In genomic region chr7:7968544-7969305, GRCh38 we compare ENCODE assay signal across 8 cellular contexts. TPM values are rescaled to one million over a fixed set of nuclear protein-coding genes. Genes with fewer than 3 reads are reported as not detected.
DNase-seq lines count a peak whose midpoint lies in the region; ATAC-seq and TF ChIP-seq lines count a peak whose summit lies in the region.

TSS of gene GLCCI1 (plus strand) at chr7:7968796. CDS start at chr7:7969351, 555 bp downstream.

- peak within 1 kb of the TSS; percentile 92 for H3K27ac Mint-ChIP-seq in activated naive CD4-positive, alpha-beta T cell treated with anti-CD3 and anti-CD28 coated beads for 36 hours

- no peaks in the 10 kb centered on the region for H3K27me3 ChIP-seq in gastroesophageal sphincter
- H3K27me3 ChIP-seq in neutrophil, result no peaks in the 10 kb centered on the region

- DNase-seq in GM03348 (ENCODE audit: low spot score) (peak; percentile 98), HFF-Myc (ENCODE audit: extremely low read depth, low read depth) (peak; percentile 93), NAMALWA (ENCODE audit: low spot score) (peak; percentile 100), SK-N-DZ (ENCODE audit: low spot score) (peak; percentile 98), substantia nigra (lab: John Stamatoyannopoulos, UW) (peak; percentile 81 to 99 (median 96))
- DNase-seq in activated naive CD4-positive, alpha-beta T cell treated with anti-CD3 and anti-CD28 coated beads for 36 hours, result peak; percentile 98

- peak within 1 kb of the TSS; percentile 90 for H3K4me3 Mint-ChIP-seq in activated naive CD4-positive, alpha-beta T cell treated with anti-CD3 and anti-CD28 coated beads for 36 hours

- H3K36me3 ChIP-seq in gastroesophageal sphincter (no peaks in the 10 kb centered on the region), neutrophil (no peaks in the 10 kb centered on the region)

- TF ChIP-seq CTCF in HFF-Myc (IDR thresholded peaks at IDR 0.05; ENCODE audit: low read depth, low read length, missing control alignments) (no peak), gastroesophageal sphincter (IDR thresholded peaks at IDR 0.05) (no peak), neutrophil (IDR thresholded peaks at IDR 0.05) (peak; percentile 43)

- no peak for TF ChIP-seq EP300 in gastroesophageal sphincter (IDR thresholded peaks at IDR 0.05)

- TF ChIP-seq POLR2A in gastroesophageal sphincter (IDR thresholded peaks at IDR 0.05), result peak; percentile 65 to 66

- WGBS in gastroesophageal sphincter (ENCODE audit: low coverage in 1 of 2), 2 donors, result 0% methylated on average over 5 of the region's 77 CpGs; no CpG with 5 or more reads in 1 of the 2 donors

- peak; percentile 99 for ATAC-seq in gastroesophageal sphincter

- intact Hi-C loops in activated naive CD4-positive, alpha-beta T cell treated with anti-CD3 and anti-CD28 coated beads for 36 hours (cut with micrococcal nuclease), result loop anchor here (1.0 to 5.0 kb wide), 19 partner anchors 24 to 1746 kb away; partner anchors contain the start of genes C1GALT1, MIOS and UMAD1

- H3K4me1 ChIP-seq in gastroesophageal sphincter (peaks cover 0 to 24% (median 0%) of the 10 kb centered on the region in 3 donors), neutrophil (ENCODE audit: control insufficient read depth in 1 of 2, insufficient read depth in 1 of 2, low read depth in 1 of 2, low read length in 1 of 2) (peaks cover 40 to 43% of the 10 kb centered on the region in 2 experiments)

- H3K27me3 Mint-ChIP-seq in activated naive CD4-positive, alpha-beta T cell treated with anti-CD3 and anti-CD28 coated beads for 36 hours (ENCODE audit: low read depth), result no peaks in the 10 kb centered on the region

- CTCF ChIA-PET in activated naive CD4-positive, alpha-beta T cell treated with anti-CD3 and anti-CD28 coated beads for 36 hours (lab: Charles Lee), result interaction anchor here (0.6 to 1.9 kb wide), 3 partner anchors 195 to 222 kb away, joined by 3 to 6 read pairs (median 3); no protein-coding TSS in a partner anchor

- H3K4me3 ChIP-seq in HFF-Myc (replicated peaks; ENCODE audit: low read depth, low read length) (peak within 1 kb of the TSS; percentile 77), gastroesophageal sphincter (peak within 1 kb of the TSS; percentile 90 to 94), neutrophil (ENCODE audit: low read depth in 1 of 2, low read length in 1 of 2) (peak within 1 kb of the TSS; percentile 77 to 94)

- no peaks in the 10 kb centered on the region for H3K9me3 Mint-ChIP-seq in activated naive CD4-positive, alpha-beta T cell treated with anti-CD3 and anti-CD28 coated beads for 36 hours

- H3K27ac ChIP-seq in gastroesophageal sphincter, result peak within 1 kb of the TSS; percentile 74 to 99 (median 93)
- peak within 1 kb of the TSS; percentile 89 for H3K27ac ChIP-seq in neutrophil
- H3K27ac ChIP-seq in substantia nigra (ENCODE audit: low read depth, low read length, poor library complexity, severe bottlenecking), result peak within 1 kb of the TSS; percentile 99

- H3K9me3 ChIP-seq in gastroesophageal sphincter, result no peaks in the 10 kb centered on the region
- no peaks in the 10 kb centered on the region for H3K9me3 ChIP-seq in neutrophil

- no peaks in the 10 kb centered on the region for H3K36me3 Mint-ChIP-seq in activated naive CD4-positive, alpha-beta T cell treated with anti-CD3 and anti-CD28 coated beads for 36 hours (ENCODE audit: low read depth)

- H3K4me1 Mint-ChIP-seq in activated naive CD4-positive, alpha-beta T cell treated with anti-CD3 and anti-CD28 coated beads for 36 hours (ENCODE audit: low read depth), result peaks cover 29% of the 10 kb centered on the region

RNA-seq across cellular contexts. Expression of gene GLCCI1, which starts in this region (rescaled TPM):
- 40.2 and 50.3 TPM in 2 replicates for polyA plus RNA-seq in SK-N-DZ (2014; cell fraction: cytosol; rRNA removed)
- 70.6 and 72.1 TPM in 2 replicates for polyA plus RNA-seq in SK-N-DZ (2014; cell fraction: nucleus; rRNA removed)
- 10 to 100 TPM; 12.9 to 13.3 TPM for total RNA-seq in activated naive CD4-positive, alpha-beta T cell treated with anti-CD3 and anti-CD28 coated beads for 36 hours
- 10 to 100 TPM in 1 of 4 donors, 1 to 10 TPM in 3; 2.8 to 16.7 (median 5.2) TPM for total RNA-seq in gastroesophageal sphincter

Comparison
In these comparisons a context has a peak if more than half of its experiments do, and no peak if none do; other contexts are left out.
1. Peak in every context shown above with its lines: DNase-seq, ATAC-seq, H3K4me3 ChIP-seq and H3K27ac ChIP-seq.